In genomic region chr17:61794792-61795191, GRCh38 we compare ENCODE assay signal across 20 cellular contexts.
A peak's percentile ranks its signal among the peaks of the same experiment; 100 is the strongest.
DNase-seq lines count a peak whose midpoint lies in the region; ATAC-seq, FAIRE-seq and TF ChIP-seq lines count a peak whose summit lies in the region.
"Had no signal": no experiment of that assay in that cellular context is flagged by ENCODE, and none has a peak within 500 bp of the region (broad histone marks: within the 10 kb centered on the region; RNA-seq: fewer than 3 reads in every experiment).

No MANE protein-coding gene starts in this region.

- CTCF ChIA-PET in PC-3 (lab: Charles Lee): no interaction called here
- CTCF ChIA-PET in GM12878 (lab: Yijun Ruan, JAX): no interaction called here

- H3K36me3 ChIP-seq in PC-3 (ENCODE audit: low read depth, low read length) (peaks cover 35% of the 10 kb centered on the region), GM12878 (ENCODE audit: control insufficient read depth in 2 of 2, insufficient read depth in 2 of 2, low read length in 1 of 2) (no peaks in the 10 kb centered on the region; a peak in 1 of 4 replicates)

- no peaks in the 10 kb centered on the region for H3K79me2 ChIP-seq in PC-3 (ENCODE audit: low read length)
- H3K79me2 ChIP-seq in GM12878 (ENCODE audit: control insufficient read depth, insufficient read depth, low read length): no peaks in the 10 kb centered on the region

- BruUV-seq in PC-3 (replicated peaks; lab: Mats Ljungman, UMichigan) (no TSS peak), GM12878 (replicated peaks; lab: Mats Ljungman, UMichigan) (no TSS peak)

- SMC1A ChIA-PET in GM12878 (lab: Charles Lee; ENCODE audit: uncharacterized antibody, unreplicated experiment): interaction anchor here (0.9 kb wide), 1 partner anchor 136 kb away, joined by 3 read pairs; no protein-coding TSS in a partner anchor

- TF ChIP-seq RAD21 in GM12878 (IDR thresholded peaks at IDR 0.05; ENCODE audit: insufficient read depth, low read depth, low read length): no peak

- DNase-seq in PC-3 (peak; percentile 40), GM12878 (ENCODE audit: low read depth, low spot score) (no peak), dermis blood vessel endothelial cell (peak; percentile 5), foreskin keratinocyte (peak in 1 of 2 donors; percentile 25), OCI-M1 (lab: John Stamatoyannopoulos, UW) (no peak), C1 segment of cervical spinal cord (lab: John Stamatoyannopoulos, UW) (no peak), NOMO-1 (lab: John Stamatoyannopoulos, UW; ENCODE audit: unreplicated experiment in 2 of 2) (no peak)
- DNase-seq in activated T-cell treated with anti-CD3 and anti-CD28 coated beads, Interleukin-2, amount 50 U/mL, for 1 hour: no peak
- DNase-seq: CD4-positive, alpha-beta T cell; CD8-positive, alpha-beta memory T cell; DMS 273 treated with DMSO at 0.1 percent for 48 hours; DMS79; EL; GF-D8; H9 had no signal

- no peak for TF ChIP-seq POLR2A in GM12878 (IDR thresholded peaks at IDR 0.05; ENCODE audit: low read depth, low read length)

- ATAC-seq in PC-3: no peak
- ATAC-seq in GM12878: no peak
- peak; percentile 34 for ATAC-seq in foreskin keratinocyte
- ATAC-seq: GM23338, HCT116 had no signal

- H3K9me3 ChIP-seq in PC-3 (ENCODE audit: low read length) (no peaks in the 10 kb centered on the region), GM12878 (replicated peaks; ENCODE audit: control insufficient read depth, insufficient read depth, low read length) (no peaks in the 10 kb centered on the region)

- no peaks in the 10 kb centered on the region for H3K9me2 ChIP-seq in PC-3 (replicated peaks; ENCODE audit: low read length)

- H4K20me1 ChIP-seq in PC-3 (ENCODE audit: low read length) (no peaks in the 10 kb centered on the region), GM12878 (ENCODE audit: control insufficient read depth, insufficient read depth) (no peaks in the 10 kb centered on the region)
- H4K20me1 ChIP-seq: BLaER1 had no signal

- RAD21 ChIA-PET in GM12878 (lab: Charles Lee; ENCODE audit: unreplicated experiment): no interaction called here

- H3K9ac ChIP-seq in PC-3 (ENCODE audit: low read length): no peak overlapping the region
- H3K9ac ChIP-seq in GM12878 (ENCODE audit: control insufficient read depth, insufficient read depth, low read length): no peak overlapping the region
- H3K9ac ChIP-seq: BLaER1 had no signal

- no peaks in the 10 kb centered on the region; the same call in 1 of the 2 replicates for H3K4me1 ChIP-seq in PC-3 (ENCODE audit: insufficient read depth, low read length)
- H3K4me1 ChIP-seq in GM12878 (ENCODE audit: control insufficient read depth, insufficient read depth, low read length): peaks cover 2% of the 10 kb centered on the region; the same call in 1 of the 2 replicates
- peaks cover 8% of the 10 kb centered on the region for H3K4me1 ChIP-seq in foreskin keratinocyte
- H3K4me1 ChIP-seq: BLaER1 had no signal

- H2AFZ ChIP-seq in PC-3 (ENCODE audit: low read length): no peak overlapping the region
- H2AFZ ChIP-seq in GM12878 (ENCODE audit: control insufficient read depth, low read depth, low read length): no peak overlapping the region
- H2AFZ ChIP-seq: GM23338 had no signal

- peak; percentile 54 for FAIRE-seq in GM12878 (lab: Jason Lieb, UNC)
- FAIRE-seq: A204.1, D721Med had no signal

- H3K27ac ChIP-seq in PC-3 (ENCODE audit: low read length): no peak overlapping the region
- H3K27ac ChIP-seq in GM12878 (ENCODE audit: control insufficient read depth, insufficient read depth): no peak overlapping the region
- H3K27ac ChIP-seq in foreskin keratinocyte: no peak overlapping the region
- H3K27ac ChIP-seq: BLaER1 had no signal

- in situ Hi-C loops in GM12878 (cut with MboI): no loop called here

- H3K4me2 ChIP-seq in PC-3 (ENCODE audit: low read length) (no peak overlapping the region), GM12878 (ENCODE audit: control insufficient read depth, insufficient read depth) (no peak overlapping the region)
- H3K4me2 ChIP-seq: BLaER1, GM23338 had no signal

- H3K4me3 ChIP-seq in PC-3 (ENCODE audit: low read length) (no peak overlapping the region), GM12878 (no peak overlapping the region)
- H3K4me3 ChIP-seq: BLaER1, GM23338 had no signal

- intact Hi-C loops in PC-3 (cut with micrococcal nuclease): no loop called here
- intact Hi-C loops in GM12878 (cut with micrococcal nuclease; ENCODE audit: unreplicated experiment): no loop called here

- no peak for TF ChIP-seq EP300 in GM12878 (IDR thresholded peaks at IDR 0.05; ENCODE audit: borderline replicate concordance in 1 of 2, control insufficient read depth in 1 of 2, low read depth in 2 of 2, low read length in 2 of 2)

- POLR2A ChIA-PET in PC-3 (lab: Charles Lee; ENCODE audit: unreplicated experiment): no interaction called here
- POLR2A ChIA-PET in GM12878 (lab: Charles Lee): no interaction called here

- H3F3A ChIP-seq in PC-3 (ENCODE audit: low read length, unreplicated experiment): no peaks in the 10 kb centered on the region

- 53% methylated on average over 1 of the region's 1 CpG for WGBS in GM12878 (ENCODE audit: insufficient coverage, insufficient replicate concordance, low lambda C conversion rate, missing lambda C conversion rate)

- H3K27me3 ChIP-seq in PC-3 (ENCODE audit: low read length) (no peaks in the 10 kb centered on the region), GM12878 (replicated peaks in 1 of 2; ENCODE audit: control insufficient read depth in 2 of 2, insufficient read depth in 2 of 2, low read length in 1 of 2) (no peaks in the 10 kb centered on the region), foreskin keratinocyte (no peaks in the 10 kb centered on the region)
- H3K27me3 ChIP-seq: BLaER1 had no signal

- TF ChIP-seq CTCF in PC-3 (conservative IDR thresholded peaks at IDR 0.05; ENCODE audit: low read depth, low read length) (no peak), GM12878 (IDR thresholded peaks at IDR 0.05 in 2 of 3, conservative IDR thresholded peaks at IDR 0.05 in 1 of 3; ENCODE audit: control insufficient read depth in 2 of 3, extremely low read depth in 1 of 3, insufficient read depth in 1 of 3, low read depth in 3 of 3, low read length in 3 of 3) (no peak), foreskin keratinocyte (conservative IDR thresholded peaks at IDR 0.05) (no peak)

TF ChIP-seq in GM12878, 131 proteins besides CTCF, POLR2A, EP300 and RAD21:
- peak; percentile 81 for TF ChIP-seq NFXL1 (IDR thresholded peaks at IDR 0.05; ENCODE audit: borderline replicate concordance)
- TF ChIP-seq TCF7 (IDR thresholded peaks at IDR 0.05; ENCODE audit: borderline replicate concordance): no peak
- TF ChIP-seq SRF (IDR thresholded peaks at IDR 0.05; ENCODE audit: low read depth in 2 of 2, low read length in 2 of 2): no peak
- TF ChIP-seq CREB1 (IDR thresholded peaks at IDR 0.05; ENCODE audit: low read depth): no peak

Comparison
In these comparisons a context has a peak if more than half of its experiments do, and no peak if none do; other contexts are left out.
1. DNase-seq: peak in PC-3 (single experiment) and dermis blood vessel endothelial cell (single experiment); none in GM12878 (single experiment), OCI-M1 (single experiment), activated T-cell treated with anti-CD3 and anti-CD28 coated beads, Interleukin-2, amount 50 U/mL, for 1 hour (single experiment), C1 segment of cervical spinal cord (0 of 14) and NOMO-1 (0 of 2).